ENCODE assay signal across 1 cellular context in genomic region chr11:57566035-57566504, GRCh38.
TF ChIP-seq lines count a peak whose summit lies in the region.

No MANE protein-coding gene starts in this region.

TF ChIP-seq in GM12878, 131 proteins besides CTCF, POLR2A, EP300 and RAD21:
- TF ChIP-seq MTA2 (IDR thresholded peaks at IDR 0.05; ENCODE audit: low read depth) (no peak), DPF2 (IDR thresholded peaks at IDR 0.05) (0 out of 2 replicates have a peak, but pooled peaks have one; percentile 27), POLR2AphosphoS2 (IDR thresholded peaks at IDR 0.05; ENCODE audit: low read depth, low read length) (0 out of 2 replicates have a peak, but pooled peaks have one; percentile 24), RELB (IDR thresholded peaks at IDR 0.05; ENCODE audit: low read depth) (peak; percentile 62), ESRRA (IDR thresholded peaks at IDR 0.05; ENCODE audit: low read length) (no peak), NKRF (conservative IDR thresholded peaks at IDR 0.05) (peak; percentile 59; the same call in 1 of the 2 replicates), RAD51 (IDR thresholded peaks at IDR 0.05) (peak; percentile 87), SPI1 (IDR thresholded peaks at IDR 0.05; ENCODE audit: borderline replicate concordance, insufficient read depth, low read depth, low read length) (peak; percentile 54; the same call in 1 of the 2 replicates), EED (IDR thresholded peaks at IDR 0.05; ENCODE audit: low read depth) (peak; percentile 60; the same call in 1 of the 2 replicates), USF2 (IDR thresholded peaks at IDR 0.05; ENCODE audit: borderline replicate concordance, low read depth, low read length) (peak; percentile 16; the same call in 1 of the 2 replicates), ATF7 (IDR thresholded peaks at IDR 0.05; ENCODE audit: low read depth) (no peak), STAT3 (IDR thresholded peaks at IDR 0.05; ENCODE audit: low read depth, low read length) (peak; percentile 65; the same call in 1 of the 2 replicates), YY1 (IDR thresholded peaks at IDR 0.05; ENCODE audit: low read depth, low read length) (peak; percentile 43; the same call in 1 of the 2 replicates), HDAC2 (IDR thresholded peaks at IDR 0.05) (no peak), SMAD5 (IDR thresholded peaks at IDR 0.05; ENCODE audit: low read depth) (peak; percentile 44; the same call in 1 of the 2 replicates), IKZF1 (conservative IDR thresholded peaks at IDR 0.05) (peak; percentile 69), GATAD2B (conservative IDR thresholded peaks at IDR 0.05; ENCODE audit: low read depth) (0 out of 2 replicates have a peak, but pooled peaks have one; percentile 36), IRF5 (IDR thresholded peaks at IDR 0.05; ENCODE audit: borderline replicate concordance) (no peak), ZNF687 (IDR thresholded peaks at IDR 0.05) (peak; percentile 33; the same call in 1 of the 2 replicates), IKZF2 (IDR thresholded peaks at IDR 0.05) (peak; percentile 51 to 52; a peak in 3 of 4 replicates), PAX8 (IDR thresholded peaks at IDR 0.05) (0 out of 2 replicates have a peak, but pooled peaks have one; percentile 45), POU2F2 (IDR thresholded peaks at IDR 0.05; ENCODE audit: borderline replicate concordance, low read depth, low read length) (peak; percentile 18; the same call in 1 of the 3 replicates), POLR2AphosphoS5 (IDR thresholded peaks at IDR 0.05; ENCODE audit: low read length) (peak; percentile 74), BHLHE40 (IDR thresholded peaks at IDR 0.05; ENCODE audit: borderline replicate concordance in 1 of 2, low read depth in 2 of 2, low read length in 1 of 2) (peak; percentile 61 to 72; a peak in 3 of 4 replicates), E4F1 (IDR thresholded peaks at IDR 0.05; ENCODE audit: borderline replicate concordance, partially characterized antibody) (no peak)
